Comparison of ENCODE assay signal across 8 cellular contexts in genomic region chr1:113758631-113759340, GRCh38. TPM values are rescaled to one million over a fixed set of nuclear protein-coding genes. Genes with fewer than 3 reads are reported as not detected.
A peak's percentile ranks its signal among the peaks of the same experiment; 100 is the strongest.
DNase-seq lines count a peak whose midpoint lies in the region; ATAC-seq lines count a peak whose summit lies in the region.

No MANE protein-coding gene starts in this region.

- WGBS in thymus: under 1% methylated on average over 57 of the region's 57 CpGs

- H3K36me3 ChIP-seq in SJCRH30 (peaks cover 13% of the 10 kb centered on the region), thymus (ENCODE audit: control insufficient read depth, insufficient read depth) (no peaks in the 10 kb centered on the region)

- peak overlapping the region; percentile 96 for H3K27ac Mint-ChIP-seq in activated naive CD4-positive, alpha-beta T cell treated with anti-CD3 and anti-CD28 coated beads for 36 hours

- no peaks in the 10 kb centered on the region for H3K9me3 Mint-ChIP-seq in activated naive CD4-positive, alpha-beta T cell treated with anti-CD3 and anti-CD28 coated beads for 36 hours

- H3K9me3 ChIP-seq in SJCRH30 (replicated peaks) (no peaks in the 10 kb centered on the region), thymus (ENCODE audit: control insufficient read depth) (no peaks in the 10 kb centered on the region)

- H3K27me3 Mint-ChIP-seq in activated naive CD4-positive, alpha-beta T cell treated with anti-CD3 and anti-CD28 coated beads for 36 hours (ENCODE audit: low read depth): no peaks in the 10 kb centered on the region

- CTCF ChIA-PET in activated naive CD4-positive, alpha-beta T cell treated with anti-CD3 and anti-CD28 coated beads for 36 hours (lab: Charles Lee): interaction anchor here (0.6 to 0.8 kb wide), 3 partner anchors 14 to 134 kb away, joined by 3 read pairs; no protein-coding TSS in a partner anchor

- peak; percentile 58 for ATAC-seq in GM21367 (IDR thresholded peaks at IDR 0.05; ENCODE audit: unreplicated experiment)

- peak overlapping the region; percentile 93 for H3K4me3 ChIP-seq in SJCRH30
- peak overlapping the region; percentile 92 for H3K4me3 ChIP-seq in thymus (ENCODE audit: low read length)

- H3K4me3 Mint-ChIP-seq in activated naive CD4-positive, alpha-beta T cell treated with anti-CD3 and anti-CD28 coated beads for 36 hours: peak overlapping the region; percentile 92

- peaks cover 14% of the 10 kb centered on the region for H3K4me1 Mint-ChIP-seq in activated naive CD4-positive, alpha-beta T cell treated with anti-CD3 and anti-CD28 coated beads for 36 hours (ENCODE audit: low read depth)

- H3K4me1 ChIP-seq in SJCRH30 (no peaks in the 10 kb centered on the region; the same call in 1 of the 2 replicates), thymus (ENCODE audit: control insufficient read depth, insufficient read depth, low read length) (no peaks in the 10 kb centered on the region)

- peaks cover 5% of the 10 kb centered on the region for H3K36me3 Mint-ChIP-seq in activated naive CD4-positive, alpha-beta T cell treated with anti-CD3 and anti-CD28 coated beads for 36 hours (ENCODE audit: low read depth)

- H3K27me3 ChIP-seq in SJCRH30: no peaks in the 10 kb centered on the region
- no peaks in the 10 kb centered on the region for H3K27me3 ChIP-seq in thymus (ENCODE audit: control insufficient read depth, insufficient read depth)

- intact Hi-C loops in activated naive CD4-positive, alpha-beta T cell treated with anti-CD3 and anti-CD28 coated beads for 36 hours (cut with micrococcal nuclease): loop anchor here (1.0 to 5.0 kb wide), 7 partner anchors 26 to 802 kb away; partner anchors contain the start of genes DCLRE1B, LRIG2, MAGI3 and RSBN1

- H3K27ac ChIP-seq in SJCRH30 (peak overlapping the region; percentile 91), thymus (ENCODE audit: low read depth) (peak overlapping the region; percentile 85)

- DNase-seq in DMS153 treated with DMSO at 0.1 percent for 48 hours (lab: John Stamatoyannopoulos, UW; ENCODE audit: unreplicated experiment): peak; percentile 41
- DNase-seq in HS-27A (ENCODE audit: low read depth): peak; percentile 64
- peak; percentile 58 to 81 for DNase-seq in SJCRH30
- peak; percentile 60 for DNase-seq in activated naive CD4-positive, alpha-beta T cell treated with anti-CD3 and anti-CD28 coated beads for 36 hours
- DNase-seq in globus pallidus (ENCODE audit: low spot score): peak; percentile 49
- peak; percentile 64 for DNase-seq in occipital lobe (lab: John Stamatoyannopoulos, UW)

RNA-seq across cellular contexts. Expression of gene PHTF1, which starts 0.5 kb away (rescaled TPM):
- total RNA-seq in SJCRH30 (2014; rRNA removed; shearing (Covaris generic)): 35.7 and 38.0 TPM in 2 replicates
- total RNA-seq in activated naive CD4-positive, alpha-beta T cell treated with anti-CD3 and anti-CD28 coated beads for 36 hours: 1 to 10 TPM; 5.4 to 6.3 TPM
- total RNA-seq in occipital lobe: 39.6 TPM
- polyA plus RNA-seq in thymus: 9.8 TPM

RNA-seq across cellular contexts. Expression of gene RSBN1, which starts 53.5 kb away (rescaled TPM):
- 16.6 and 18.5 TPM in 2 replicates for total RNA-seq in SJCRH30 (2014; rRNA removed; shearing (Covaris generic))
- 10 to 100 TPM; 13.6 to 14.3 TPM for total RNA-seq in activated naive CD4-positive, alpha-beta T cell treated with anti-CD3 and anti-CD28 coated beads for 36 hours
- 65.4 TPM for total RNA-seq in occipital lobe
- 11.6 TPM for polyA plus RNA-seq in thymus

Comparison
In these comparisons a context has a peak if more than half of its experiments do, and no peak if none do; other contexts are left out.
1. Peak in every context shown above with its lines: DNase-seq, ATAC-seq, H3K4me3 ChIP-seq and H3K27ac ChIP-seq.